In genomic region chr5:159987031-159987674, GRCh38 we compare ENCODE assay signal across 8 cellular contexts. TPM values are rescaled to one million over a fixed set of nuclear protein-coding genes. Genes with fewer than 3 reads are reported as not detected.
A peak's percentile ranks its signal among the peaks of the same experiment; 100 is the strongest.
DNase-seq lines count a peak whose midpoint lies in the region; ATAC-seq and TF ChIP-seq lines count a peak whose summit lies in the region.

No MANE protein-coding gene starts in this region.

- TF ChIP-seq POLR2A in lower leg skin (IDR thresholded peaks at IDR 0.05): no peak

- intact Hi-C loops in lower leg skin (cut with DNase I; ENCODE audit: low total_unique reads): loop anchor here (10.0 kb wide), 1 partner anchor 542 kb away; no protein-coding TSS in a partner anchor

- WGBS in lower leg skin, 2 donors: 2% methylated on average over 32 to 40 of the region's 50 CpGs

- peak; percentile 23 to 61 for DNase-seq in AML-193 (lab: John Stamatoyannopoulos, UW)
- DNase-seq in GM19240 (ENCODE audit: insufficient read length, low spot score): peak; percentile 66
- peak; percentile 41 for DNase-seq in NCI-H524 treated with DMSO at 0.1 percent for 48 hours (lab: John Stamatoyannopoulos, UW)
- peak; percentile 45 to 66 for DNase-seq in activated CD4-positive, alpha-beta T cell treated with anti-CD3 and anti-CD28 coated beads, Interleukin-2, amount 50 U/mL, for 24 hours (ENCODE audit: low read depth in 1 of 2, low spot score in 1 of 2)
- DNase-seq in dermis microvascular lymphatic vessel endothelial cell (ENCODE audit: low read depth in 2 of 2): peak; percentile 27 to 71
- DNase-seq in lower leg skin (ENCODE audit: low spot score in 2 of 2): peak; percentile 53 to 93
- peak; percentile 71 for DNase-seq in stimulated activated CD4-positive, alpha-beta T cell treated with anti-CD3 and anti-CD28 coated beads, Interleukin-4, amount 100 ng/mL, for 4 hours

- no peak for TF ChIP-seq CTCF in lower leg skin (IDR thresholded peaks at IDR 0.05)

- peak overlapping the region; percentile 13 for H3K4me3 ChIP-seq in lower leg skin (ENCODE audit: low read depth, poor library complexity, severe bottlenecking)

- ATAC-seq in HG03439 (IDR thresholded peaks at IDR 0.05; ENCODE audit: unreplicated experiment): peak; percentile 91

RNA-seq across cellular contexts. Expression of gene TTC1, which starts 21.8 kb away (rescaled TPM):
- total RNA-seq in dermis microvascular lymphatic vessel endothelial cell (36.7 and 38.9 TPM in 2 replicates), lower leg skin (10 to 100 TPM; 28.5 to 39.3 (median 36.2) TPM)

Comparison
In these comparisons a context has a peak if more than half of its experiments do, and no peak if none do; other contexts are left out.
1. Peak in every context shown above with its lines: DNase-seq, ATAC-seq and H3K4me3 ChIP-seq.